In genomic region chr22:46280999-46281623, GRCh38 we compare ENCODE assay signal across 1 cellular context.
TF ChIP-seq lines count a peak whose summit lies in the region.

No MANE protein-coding gene starts in this region.

TF ChIP-seq in GM12878, 131 proteins besides CTCF, POLR2A, EP300 and RAD21 (continues in another document):
- TF ChIP-seq BHLHE40 (IDR thresholded peaks at IDR 0.05; ENCODE audit: borderline replicate concordance in 1 of 2, low read depth in 2 of 2, low read length in 1 of 2) (peak in 1 of 2 experiments; percentile 62; a peak in 2 of 4 replicates), NKRF (conservative IDR thresholded peaks at IDR 0.05) (peak; percentile 41; the same call in 1 of the 2 replicates), KLF5 (IDR thresholded peaks at IDR 0.05; ENCODE audit: partially characterized antibody) (no peak), BCL11A (IDR thresholded peaks at IDR 0.05; ENCODE audit: low read depth, low read length) (no peak), MYB (IDR thresholded peaks at IDR 0.05; ENCODE audit: borderline replicate concordance, low read depth, low read length) (no peak), NR2F1 (conservative IDR thresholded peaks at IDR 0.05) (peak; percentile 66; the same call in 1 of the 2 replicates), FOXK2 (IDR thresholded peaks at IDR 0.05) (peak; percentile 59; the same call in 1 of the 2 replicates), BMI1 (IDR thresholded peaks at IDR 0.05; ENCODE audit: borderline replicate concordance) (no peak), ATF7 (IDR thresholded peaks at IDR 0.05; ENCODE audit: low read depth) (0 out of 2 replicates have a peak, but pooled peaks have one; percentile 32), NFYA (IDR thresholded peaks at IDR 0.05; ENCODE audit: borderline replicate concordance, low read depth, low read length) (no peak), HDAC2 (IDR thresholded peaks at IDR 0.05) (no peak), MEF2A (IDR thresholded peaks at IDR 0.05; ENCODE audit: insufficient read depth, low read depth, low read length) (no peak), ZNF687 (IDR thresholded peaks at IDR 0.05) (peak; percentile 90), MAX (IDR thresholded peaks at IDR 0.05; ENCODE audit: low read depth, low read length) (peak; percentile 20; the same call in 1 of the 2 replicates), BRCA1 (IDR thresholded peaks at IDR 0.05; ENCODE audit: low read depth, low read length) (no peak), ZNF24 (IDR thresholded peaks at IDR 0.05) (0 out of 2 replicates have a peak, but pooled peaks have one; percentile 41), EZH2 (IDR thresholded peaks at IDR 0.05; ENCODE audit: borderline replicate concordance, control insufficient read depth, low read depth, low read length) (no peak), NFXL1 (IDR thresholded peaks at IDR 0.05; ENCODE audit: borderline replicate concordance) (no peak), USF2 (IDR thresholded peaks at IDR 0.05; ENCODE audit: borderline replicate concordance, low read depth, low read length) (peak; percentile 52; the same call in 1 of the 2 replicates), HDAC6 (IDR thresholded peaks at IDR 0.05; ENCODE audit: unreplicated experiment) (no peak), PBX3 (IDR thresholded peaks at IDR 0.05; ENCODE audit: insufficient replicate concordance, low read depth, low read length) (no peak), NBN (IDR thresholded peaks at IDR 0.05) (peak; percentile 74; the same call in 1 of the 2 replicates), SMARCA5 (IDR thresholded peaks at IDR 0.05) (peak; percentile 76), ZZZ3 (IDR thresholded peaks at IDR 0.05; ENCODE audit: control insufficient read depth, insufficient read length, low read depth) (no peak), NR2C2 (IDR thresholded peaks at IDR 0.05; ENCODE audit: borderline replicate concordance, control insufficient read depth, insufficient read length, low read depth) (no peak), ASH2L (IDR thresholded peaks at IDR 0.05; ENCODE audit: borderline replicate concordance, low read depth) (no peak), MEF2B (IDR thresholded peaks at IDR 0.05; ENCODE audit: partially characterized antibody, poor library complexity, severe bottlenecking) (no peak), HDGF (IDR thresholded peaks at IDR 0.05) (no peak), ZSCAN29 (IDR thresholded peaks at IDR 0.05) (no peak), RB1 (IDR thresholded peaks at IDR 0.05; ENCODE audit: borderline replicate concordance) (no peak), DPF2 (IDR thresholded peaks at IDR 0.05) (peak; percentile 51; the same call in 1 of the 2 replicates), IKZF2 (IDR thresholded peaks at IDR 0.05) (peak in 1 of 2 experiments; percentile 27; a peak in 2 of 4 replicates), MXI1 (IDR thresholded peaks at IDR 0.05; ENCODE audit: low read depth, low read length) (peak; percentile 70), NFIC (IDR thresholded peaks at IDR 0.05; ENCODE audit: low read depth, low read length) (no peak), TCF3 (IDR thresholded peaks at IDR 0.05; ENCODE audit: borderline replicate concordance, insufficient read depth, low read depth, low read length) (no peak), BCL3 (IDR thresholded peaks at IDR 0.05; ENCODE audit: borderline replicate concordance, insufficient read depth, low read depth, low read length, poor library complexity, severe bottlenecking) (no peak), BACH1 (IDR thresholded peaks at IDR 0.05; ENCODE audit: borderline replicate concordance) (peak; percentile 43; the same call in 1 of the 2 replicates), PAX5 (IDR thresholded peaks at IDR 0.05; ENCODE audit: borderline replicate concordance, low read depth, low read length) (0 out of 2 replicates have a peak, but pooled peaks have one; percentile 21), IKZF1 (conservative IDR thresholded peaks at IDR 0.05) (peak; percentile 27; the same call in 1 of the 2 replicates), RAD51 (IDR thresholded peaks at IDR 0.05) (peak; percentile 90)
- TF ChIP-seq, protein P1, sequence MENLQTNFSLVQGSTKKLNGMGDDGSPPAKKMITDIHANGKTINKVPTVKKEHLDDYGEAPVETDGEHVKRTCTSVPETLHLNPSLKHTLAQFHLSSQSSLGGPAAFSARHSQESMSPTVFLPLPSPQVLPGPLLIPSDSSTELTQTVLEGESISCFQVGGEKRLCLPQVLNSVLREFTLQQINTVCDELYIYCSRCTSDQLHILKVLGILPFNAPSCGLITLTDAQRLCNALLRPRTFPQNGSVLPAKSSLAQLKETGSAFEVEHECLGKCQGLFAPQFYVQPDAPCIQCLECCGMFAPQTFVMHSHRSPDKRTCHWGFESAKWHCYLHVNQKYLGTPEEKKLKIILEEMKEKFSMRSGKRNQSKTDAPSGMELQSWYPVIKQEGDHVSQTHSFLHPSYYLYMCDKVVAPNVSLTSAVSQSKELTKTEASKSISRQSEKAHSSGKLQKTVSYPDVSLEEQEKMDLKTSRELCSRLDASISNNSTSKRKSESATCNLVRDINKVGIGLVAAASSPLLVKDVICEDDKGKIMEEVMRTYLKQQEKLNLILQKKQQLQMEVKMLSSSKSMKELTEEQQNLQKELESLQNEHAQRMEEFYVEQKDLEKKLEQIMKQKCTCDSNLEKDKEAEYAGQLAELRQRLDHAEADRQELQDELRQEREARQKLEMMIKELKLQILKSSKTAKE (IDR thresholded peaks at IDR 0.05; ENCODE audit: low read depth, poor library complexity, severe bottlenecking) = peak; percentile 42
- TF ChIP-seq, protein P2, sequence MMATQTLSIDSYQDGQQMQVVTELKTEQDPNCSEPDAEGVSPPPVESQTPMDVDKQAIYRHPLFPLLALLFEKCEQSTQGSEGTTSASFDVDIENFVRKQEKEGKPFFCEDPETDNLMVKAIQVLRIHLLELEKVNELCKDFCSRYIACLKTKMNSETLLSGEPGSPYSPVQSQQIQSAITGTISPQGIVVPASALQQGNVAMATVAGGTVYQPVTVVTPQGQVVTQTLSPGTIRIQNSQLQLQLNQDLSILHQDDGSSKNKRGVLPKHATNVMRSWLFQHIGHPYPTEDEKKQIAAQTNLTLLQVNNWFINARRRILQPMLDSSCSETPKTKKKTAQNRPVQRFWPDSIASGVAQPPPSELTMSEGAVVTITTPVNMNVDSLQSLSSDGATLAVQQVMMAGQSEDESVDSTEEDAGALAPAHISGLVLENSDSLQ (IDR thresholded peaks at IDR 0.05) = peak; percentile 16; the same call in 1 of the 2 replicates
- TF ChIP-seq, protein P3, sequence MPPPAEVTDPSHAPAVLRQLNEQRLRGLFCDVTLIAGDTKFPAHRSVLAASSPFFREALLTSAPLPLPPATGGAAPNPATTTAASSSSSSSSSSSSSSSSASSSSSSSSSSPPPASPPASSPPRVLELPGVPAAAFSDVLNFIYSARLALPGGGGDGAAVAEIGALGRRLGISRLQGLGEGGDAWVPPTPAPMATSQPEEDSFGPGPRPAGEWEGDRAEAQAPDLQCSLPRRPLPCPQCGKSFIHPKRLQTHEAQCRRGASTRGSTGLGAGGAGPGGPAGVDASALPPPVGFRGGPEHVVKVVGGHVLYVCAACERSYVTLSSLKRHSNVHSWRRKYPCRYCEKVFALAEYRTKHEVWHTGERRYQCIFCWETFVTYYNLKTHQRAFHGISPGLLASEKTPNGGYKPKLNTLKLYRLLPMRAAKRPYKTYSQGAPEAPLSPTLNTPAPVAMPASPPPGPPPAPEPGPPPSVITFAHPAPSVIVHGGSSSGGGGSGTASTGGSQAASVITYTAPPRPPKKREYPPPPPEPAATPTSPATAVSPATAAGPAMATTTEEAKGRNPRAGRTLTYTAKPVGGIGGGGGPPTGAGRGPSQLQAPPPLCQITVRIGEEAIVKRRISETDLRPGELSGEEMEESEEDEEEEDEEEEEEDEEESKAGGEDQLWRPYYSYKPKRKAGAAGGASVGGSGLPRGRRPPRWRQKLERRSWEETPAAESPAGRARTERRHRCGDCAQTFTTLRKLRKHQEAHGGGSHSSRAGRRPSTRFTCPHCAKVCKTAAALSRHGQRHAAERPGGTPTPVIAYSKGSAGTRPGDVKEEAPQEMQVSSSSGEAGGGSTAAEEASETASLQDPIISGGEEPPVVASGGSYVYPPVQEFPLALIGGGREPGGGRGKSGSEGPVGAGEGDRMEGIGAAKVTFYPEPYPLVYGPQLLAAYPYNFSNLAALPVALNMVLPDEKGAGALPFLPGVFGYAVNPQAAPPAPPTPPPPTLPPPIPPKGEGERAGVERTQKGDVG (CRISPR knock-in tag; IDR thresholded peaks at IDR 0.05) = no peak
- TF ChIP-seq, protein P4, sequence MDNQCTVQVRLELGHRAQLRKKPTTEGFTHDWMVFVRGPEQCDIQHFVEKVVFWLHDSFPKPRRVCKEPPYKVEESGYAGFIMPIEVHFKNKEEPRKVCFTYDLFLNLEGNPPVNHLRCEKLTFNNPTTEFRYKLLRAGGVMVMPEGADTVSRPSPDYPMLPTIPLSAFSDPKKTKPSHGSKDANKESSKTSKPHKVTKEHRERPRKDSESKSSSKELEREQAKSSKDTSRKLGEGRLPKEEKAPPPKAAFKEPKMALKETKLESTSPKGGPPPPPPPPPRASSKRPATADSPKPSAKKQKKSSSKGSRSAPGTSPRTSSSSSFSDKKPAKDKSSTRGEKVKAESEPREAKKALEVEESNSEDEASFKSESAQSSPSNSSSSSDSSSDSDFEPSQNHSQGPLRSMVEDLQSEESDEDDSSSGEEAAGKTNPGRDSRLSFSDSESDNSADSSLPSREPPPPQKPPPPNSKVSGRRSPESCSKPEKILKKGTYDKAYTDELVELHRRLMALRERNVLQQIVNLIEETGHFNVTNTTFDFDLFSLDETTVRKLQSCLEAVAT (IDR thresholded peaks at IDR 0.05) = 0 out of 2 replicates have a peak, but pooled peaks have one; percentile 37
